ENCODE assay signal across 19 cellular contexts in the genomic region with DNA sequence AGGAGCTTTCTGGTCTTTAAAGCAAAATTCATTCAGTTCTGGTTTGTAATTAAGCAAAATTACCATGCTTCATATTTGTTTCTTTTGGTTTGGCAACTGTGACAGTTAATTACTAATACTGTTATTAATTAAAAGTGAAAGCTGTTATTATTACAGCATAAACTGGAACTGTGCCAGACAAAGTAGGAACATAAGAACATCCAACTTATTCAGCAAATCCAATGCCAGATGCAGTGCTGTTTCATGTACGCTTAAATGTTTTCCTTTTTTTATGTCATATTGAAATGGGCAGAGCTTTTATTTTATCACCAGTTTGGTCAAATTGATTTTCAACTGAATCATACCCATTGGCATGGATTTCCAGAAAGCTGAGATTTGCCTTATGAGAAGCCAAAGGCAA.
DNase-seq lines count a peak whose midpoint lies in the region; ATAC-seq and TF ChIP-seq lines count a peak whose summit lies in the region.
"Had no signal": no experiment of that assay in that cellular context is flagged by ENCODE, and none has a peak within 500 bp of the region (broad histone marks: within the 10 kb centered on the region; RNA-seq: fewer than 3 reads in every experiment).

No MANE protein-coding gene starts in this region.

- POLR2A ChIA-PET in Caco-2 (lab: Charles Lee) = no interaction called here

- H3K9ac ChIP-seq in GM23248 = peak overlapping the region; percentile 45
- peak overlapping the region; percentile 58 for H3K9ac ChIP-seq in SK-N-MC (ENCODE audit: insufficient read length)

- no peak for DNase-seq in GM23248
- no peak for DNase-seq in SK-N-MC (ENCODE audit: low read depth, low spot score)
- DNase-seq in lower lobe of right lung = no peak
- DNase-seq in suprapubic skin (ENCODE audit: low spot score in 2 of 2) = no peak
- DNase-seq in Caco-2 = no peak
- no peak for DNase-seq in NCI-H2196 (lab: John Stamatoyannopoulos, UW; ENCODE audit: unreplicated experiment)
- DNase-seq in activated CD4-positive, alpha-beta T cell treated with anti-CD3 and anti-CD28 coated beads, Interleukin-2, amount 50 U/mL, for 4 hours = no peak
- DNase-seq: CD4-positive, CD25-positive, alpha-beta regulatory T cell; COR-L47; DND-41; GOT3; HCEC 1CT; KG1; NCI-H1092 treated with DMSO at 0.1 percent for 48 hours; NCI-H146; NCI-H2029; NCI-H526 treated with DMSO at 0.1 percent for 48 hours had no signal

- H3K9me2 ChIP-seq in GM23248 (ENCODE audit: insufficient read depth) = no peaks in the 10 kb centered on the region

- H3K36me3 ChIP-seq in GM23248 (ENCODE audit: low read depth) (no peaks in the 10 kb centered on the region), SK-N-MC (ENCODE audit: insufficient read depth, low read length) (no peaks in the 10 kb centered on the region), lower lobe of right lung (no peaks in the 10 kb centered on the region), suprapubic skin (no peaks in the 10 kb centered on the region), Caco-2 (ENCODE audit: control insufficient read depth, insufficient read depth, low read length) (no peaks in the 10 kb centered on the region)

- H3K27ac Mint-ChIP-seq in Caco-2 (ENCODE audit: unreplicated experiment) = no peak overlapping the region
- H3K27ac Mint-ChIP-seq: CD4-positive, CD25-positive, alpha-beta regulatory T cell had no signal

- no peak overlapping the region for H3K4me3 Mint-ChIP-seq in Caco-2 (ENCODE audit: unreplicated experiment)
- H3K4me3 Mint-ChIP-seq: CD4-positive, CD25-positive, alpha-beta regulatory T cell had no signal

- H3K36me3 Mint-ChIP-seq in Caco-2 (ENCODE audit: insufficient read depth, unreplicated experiment) = no peaks in the 10 kb centered on the region
- H3K36me3 Mint-ChIP-seq: CD4-positive, CD25-positive, alpha-beta regulatory T cell had no signal

- no peaks in the 10 kb centered on the region for H3K27me3 Mint-ChIP-seq in Caco-2 (ENCODE audit: insufficient read depth, unreplicated experiment)

- H3K4me2 ChIP-seq in GM23248 (ENCODE audit: unreplicated experiment) = no peak overlapping the region
- H3K4me2 ChIP-seq: A549 had no signal

- peaks cover 11% of the 10 kb centered on the region for H3K4me1 Mint-ChIP-seq in Caco-2 (ENCODE audit: low read depth, unreplicated experiment)

- no peak for TF ChIP-seq EP300 in suprapubic skin (IDR thresholded peaks at IDR 0.05)

- no peaks in the 10 kb centered on the region for H4K20me1 ChIP-seq in GM23248 (ENCODE audit: insufficient read depth)

- no TSS peak for BruUV-seq in Caco-2 (replicated peaks; lab: Mats Ljungman, UMichigan)

- CTCF ChIA-PET in Caco-2 (lab: Charles Lee) = interaction anchor here (0.9 kb wide), 1 partner anchor 70 kb away, joined by 3 read pairs; no protein-coding TSS in a partner anchor

- H3K27ac ChIP-seq in GM23248 (no peak overlapping the region), SK-N-MC (peak overlapping the region; percentile 94), lower lobe of right lung (peak overlapping the region; percentile 8), suprapubic skin (peak overlapping the region; percentile 19)
- H3K27ac ChIP-seq: A549 had no signal

- H3K79me2 ChIP-seq in GM23248 (ENCODE audit: insufficient read depth) = no peaks in the 10 kb centered on the region

- H3K4me3 ChIP-seq in GM23248 (no peak overlapping the region), SK-N-MC (no peak overlapping the region), lower lobe of right lung (no peak overlapping the region), suprapubic skin (no peak overlapping the region), Caco-2 (ENCODE audit: low read depth, low read length) (no peak overlapping the region)
- H3K4me3 ChIP-seq: A549 had no signal

- TF ChIP-seq CTCF in lower lobe of right lung (IDR thresholded peaks at IDR 0.05) (no peak), suprapubic skin (IDR thresholded peaks at IDR 0.05) (no peak), Caco-2 (IDR thresholded peaks at IDR 0.05; ENCODE audit: insufficient read depth in 1 of 2, low read depth in 1 of 2, low read length in 1 of 2, severe bottlenecking in 1 of 2, unreplicated experiment in 1 of 2) (no peak)

- intact Hi-C loops in lower lobe of right lung (cut with DNase I) (no loop called here), Caco-2 (cut with micrococcal nuclease; ENCODE audit: unreplicated experiment) (no loop called here)

- WGBS in GM23248 (ENCODE audit: low coverage in 1 of 2, low lambda C conversion rate in 2 of 2, missing lambda C conversion rate in 2 of 2), 2 experiments = 82 to 90% methylated on average over 1 of the region's 1 CpG
- WGBS in suprapubic skin = 11% methylated on average over 1 of the region's 1 CpG

- H3F3A ChIP-seq in GM23248 (ENCODE audit: insufficient read depth) = peaks cover 10% of the 10 kb centered on the region; the same call in 1 of the 2 replicates

- no peaks in the 10 kb centered on the region for H3K27me3 ChIP-seq in GM23248 (replicated peaks; ENCODE audit: insufficient read depth)
- no peaks in the 10 kb centered on the region for H3K27me3 ChIP-seq in lower lobe of right lung (ENCODE audit: low read depth)
- H3K27me3 ChIP-seq in suprapubic skin = no peaks in the 10 kb centered on the region
- H3K27me3 ChIP-seq in Caco-2 (replicated peaks; ENCODE audit: control insufficient read depth, insufficient read depth, low read length) = no peaks in the 10 kb centered on the region

- peak overlapping the region; percentile 57; the same call in 1 of the 2 replicates for H2AFZ ChIP-seq in GM23248

- no peak for ATAC-seq in lower lobe of right lung
- ATAC-seq: A549, Right ventricle myocardium inferior had no signal

- no peak for TF ChIP-seq POLR2A in suprapubic skin (IDR thresholded peaks at IDR 0.05)

- in situ Hi-C loops in GM23248 (cut with MboI) = no loop called here

- peaks cover 30% of the 10 kb centered on the region for H3K4me1 ChIP-seq in GM23248 (ENCODE audit: insufficient read depth)
- peaks cover 19% of the 10 kb centered on the region for H3K4me1 ChIP-seq in lower lobe of right lung
- H3K4me1 ChIP-seq in suprapubic skin = peaks cover 11% of the 10 kb centered on the region
- H3K4me1 ChIP-seq in Caco-2 = no peaks in the 10 kb centered on the region

- H3K9me3 ChIP-seq in GM23248 (ENCODE audit: low read depth) (peaks cover 10% of the 10 kb centered on the region), SK-N-MC (ENCODE audit: low read depth, low read length) (no peaks in the 10 kb centered on the region), lower lobe of right lung (no peaks in the 10 kb centered on the region), suprapubic skin (no peaks in the 10 kb centered on the region), Caco-2 (0 out of 2 replicates have a peak, but pooled peaks cover 10% of the 10 kb centered on the region)

- no peaks in the 10 kb centered on the region for H3K9me3 Mint-ChIP-seq in Caco-2 (ENCODE audit: unreplicated experiment)
